Comparison of ENCODE assay signal across 9 cellular contexts in the genomic region with DNA sequence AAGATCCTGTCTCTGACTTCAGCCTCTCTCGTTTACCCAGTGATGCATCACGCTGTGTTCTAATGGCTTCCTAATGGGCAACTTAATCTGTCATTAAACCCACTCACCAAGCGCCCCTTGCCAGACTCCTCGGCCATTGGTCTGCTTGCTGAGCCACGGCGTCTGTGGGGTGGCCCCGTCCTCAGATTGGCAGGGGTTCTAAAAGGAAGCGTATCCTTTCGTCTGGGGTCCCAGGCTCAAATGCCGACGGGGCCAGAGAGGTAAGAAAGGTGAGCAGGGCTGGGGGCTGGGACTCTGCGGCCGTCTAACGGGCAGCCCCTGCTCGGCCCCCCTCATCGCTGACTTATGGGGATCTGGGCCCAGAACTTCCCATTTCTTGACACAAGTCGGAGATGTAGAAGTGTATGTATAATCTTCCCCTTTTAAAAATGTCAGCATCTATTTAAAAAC.
A peak's percentile ranks its signal among the peaks of the same experiment; 100 is the strongest.
DNase-seq lines count a peak whose midpoint lies in the region; ATAC-seq and TF ChIP-seq lines count a peak whose summit lies in the region.
"Had no signal": no experiment of that assay in that cellular context is flagged by ENCODE, and none has a peak within 500 bp of the region (broad histone marks: within the 10 kb centered on the region; RNA-seq: fewer than 3 reads in every experiment).

No MANE protein-coding gene starts in this region.

- H3K27me3 ChIP-seq in OCI-LY3 (ENCODE audit: low read depth, low read length) = peaks cover 83% of the 10 kb centered on the region
- peaks cover 26% of the 10 kb centered on the region for H3K27me3 ChIP-seq in smooth muscle cell (ENCODE audit: low read depth)
- peaks cover 19% of the 10 kb centered on the region for H3K27me3 ChIP-seq in transverse colon

- in situ Hi-C loops in transverse colon (cut with MboI; ENCODE audit: low pct_ligation_motif_present in 1 of 4, low pct_unique_long_range_greater_than_20kb in 1 of 4, low sequenced_read_pairs in 3 of 4) = no loop called here

- H3K9me3 ChIP-seq in OCI-LY3 (ENCODE audit: insufficient read depth, low read length) = no peaks in the 10 kb centered on the region
- H3K9me3 ChIP-seq in smooth muscle cell (replicated peaks; ENCODE audit: low read depth) = no peaks in the 10 kb centered on the region
- no peaks in the 10 kb centered on the region for H3K9me3 ChIP-seq in transverse colon

- H3K79me2 ChIP-seq in OCI-LY3 (ENCODE audit: low read length) = no peaks in the 10 kb centered on the region
- H3K79me2 ChIP-seq in smooth muscle cell (ENCODE audit: low read depth) = no peaks in the 10 kb centered on the region

- H3K4me3 ChIP-seq in OCI-LY3 (ENCODE audit: low read length) = peak overlapping the region; percentile 77
- peak overlapping the region; percentile 51 for H3K4me3 ChIP-seq in smooth muscle cell
- peak overlapping the region in 1 of 4 donors; percentile 32 for H3K4me3 ChIP-seq in transverse colon

- H4K20me1 ChIP-seq in OCI-LY3 (ENCODE audit: insufficient read depth, low read length) = peaks cover 34% of the 10 kb centered on the region
- no peaks in the 10 kb centered on the region for H4K20me1 ChIP-seq in smooth muscle cell (ENCODE audit: low read depth)

- no peaks in the 10 kb centered on the region for H3F3A ChIP-seq in smooth muscle cell (ENCODE audit: low read depth)

- TF ChIP-seq CTCF in OCI-LY3 (IDR thresholded peaks at IDR 0.05; ENCODE audit: low read depth, low read length) (no peak), smooth muscle cell (IDR thresholded peaks at IDR 0.05; ENCODE audit: borderline replicate concordance, insufficient read depth, poor library complexity, severe bottlenecking) (no peak), transverse colon (IDR thresholded peaks at IDR 0.05) (no peak)

- intact Hi-C loops in left ventricle myocardium superior (cut with micrococcal nuclease) (no loop called here), transverse colon (cut with DNase I; ENCODE audit: low total_unique reads) (no loop called here)

- H3K36me3 ChIP-seq in OCI-LY3 (replicated peaks; ENCODE audit: low read depth, low read length) (no peaks in the 10 kb centered on the region), smooth muscle cell (ENCODE audit: low read depth) (no peaks in the 10 kb centered on the region), transverse colon (no peaks in the 10 kb centered on the region)

- H2AFZ ChIP-seq in OCI-LY3 (ENCODE audit: low read depth, low read length) (peak overlapping the region; percentile 58), smooth muscle cell (ENCODE audit: low read depth) (peak overlapping the region; percentile 56)

- WGBS in smooth muscle cell (ENCODE audit: low lambda C conversion rate) = 21% methylated on average over 17 of the region's 17 CpGs
- WGBS in transverse colon (ENCODE audit: low coverage in 1 of 2), 2 donors = 54 to 55% methylated on average over 6 to 17 of the region's 17 CpGs

- H3K27ac ChIP-seq in OCI-LY3 (ENCODE audit: low read length) = no peak overlapping the region
- peak overlapping the region; percentile 48 for H3K27ac ChIP-seq in smooth muscle cell (ENCODE audit: low read depth)
- peak overlapping the region in 2 of 4 donors; percentile 25 to 33 for H3K27ac ChIP-seq in transverse colon
- H3K27ac ChIP-seq: 22Rv1 had no signal

- H3K9ac ChIP-seq in OCI-LY3 (ENCODE audit: low read length) (peak overlapping the region; percentile 41), smooth muscle cell (ENCODE audit: low read depth) (peak overlapping the region; percentile 60)

- ATAC-seq in left ventricle myocardium superior = peak; percentile 31

- DNase-seq in NCI-H1105 treated with DMSO at 0.1 percent for 48 hours (lab: John Stamatoyannopoulos, UW) (peak; percentile 53), NCI-H1105 (lab: John Stamatoyannopoulos, UW) (no peak), left ventricle myocardium superior (peak; percentile 33), smooth muscle cell (lab: John Stamatoyannopoulos, UW; ENCODE audit: unreplicated experiment) (no peak), transverse colon (no peak), NCI-H226 (no peak), HK-2 (ENCODE audit: unreplicated experiment) (no peak)

- TF ChIP-seq POLR2A in transverse colon (IDR thresholded peaks at IDR 0.05) = no peak

- H3K4me2 ChIP-seq in OCI-LY3 (ENCODE audit: low read length) (peak overlapping the region; percentile 95), smooth muscle cell (peak overlapping the region; percentile 92)

- no peak for TF ChIP-seq EP300 in transverse colon (IDR thresholded peaks at IDR 0.05; ENCODE audit: low read depth)

- H3K4me1 ChIP-seq in OCI-LY3 (ENCODE audit: low read length) (peaks cover 53% of the 10 kb centered on the region), smooth muscle cell (ENCODE audit: low read depth) (no peaks in the 10 kb centered on the region), transverse colon (peaks cover 5 to 26% (median 11%) of the 10 kb centered on the region in 4 donors)

Comparison
In these comparisons a context has a peak if more than half of its experiments do, and no peak if none do; other contexts are left out.
1. DNase-seq: peak in NCI-H1105 treated with DMSO at 0.1 percent for 48 hours (single experiment) and left ventricle myocardium superior (single experiment); none in NCI-H1105 (single experiment), smooth muscle cell (single experiment), transverse colon (single experiment), NCI-H226 (single experiment) and HK-2 (single experiment).